In the genomic region with DNA sequence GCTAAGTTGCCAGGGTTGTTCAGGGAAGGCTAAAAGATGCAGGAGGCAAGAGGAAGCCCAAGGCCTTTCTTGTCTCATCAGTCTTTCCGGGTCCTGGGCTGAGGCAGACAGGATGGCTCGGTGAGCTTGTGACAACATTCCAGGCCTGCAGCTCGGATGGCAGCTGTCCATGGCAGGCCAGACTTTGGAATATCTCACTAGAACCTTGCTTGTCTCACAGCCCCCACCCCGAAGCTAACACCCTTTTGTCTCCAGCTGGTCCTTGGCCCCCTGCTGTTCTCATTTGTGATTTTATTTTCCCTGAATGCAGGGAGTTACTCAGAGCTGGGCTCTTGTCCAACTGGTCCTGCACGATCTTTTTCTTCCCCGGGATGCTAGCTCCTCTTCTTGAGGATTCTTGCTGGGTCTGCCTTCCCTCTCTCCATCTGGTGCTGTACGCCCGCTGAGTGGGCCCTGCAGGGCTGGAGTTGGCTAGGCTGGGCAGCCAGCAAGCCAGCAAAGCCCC, we compare ENCODE assay signal across 12 cellular contexts.
DNase-seq lines count a peak whose midpoint lies in the region; ATAC-seq and TF ChIP-seq lines count a peak whose summit lies in the region.
"Had no signal": no experiment of that assay in that cellular context is flagged by ENCODE, and none has a peak within 500 bp of the region (broad histone marks: within the 10 kb centered on the region; RNA-seq: fewer than 3 reads in every experiment).

No MANE protein-coding gene starts in this region.

- H3K4me1 Mint-ChIP-seq in activated T-helper 1 cell treated with anti-CD3 and anti-CD28 coated beads, Interleukin-12 subunit alpha, Interleukin-12 subunit beta, Interleukin-2, Interleukin-4 antibody, amounts not matched to agents 30 ng/mL and 10 ng/mL and 1 ng/mL, durations not matched to agents 14 hours and 24 hours and 36 hours (ENCODE audit: low read depth), result no peaks in the 10 kb centered on the region
- H3K4me1 Mint-ChIP-seq: IgD-negative memory B cell had no signal

- no peak overlapping the region for H3K4me3 Mint-ChIP-seq in activated T-helper 1 cell treated with anti-CD3 and anti-CD28 coated beads, Interleukin-12 subunit alpha, Interleukin-12 subunit beta, Interleukin-2, Interleukin-4 antibody, amounts not matched to agents 30 ng/mL and 10 ng/mL and 1 ng/mL, durations not matched to agents 14 hours and 24 hours and 36 hours

- no peaks in the 10 kb centered on the region for H3K36me3 Mint-ChIP-seq in activated T-helper 1 cell treated with anti-CD3 and anti-CD28 coated beads, Interleukin-12 subunit alpha, Interleukin-12 subunit beta, Interleukin-2, Interleukin-4 antibody, amounts not matched to agents 30 ng/mL and 10 ng/mL and 1 ng/mL, durations not matched to agents 14 hours and 24 hours and 36 hours (ENCODE audit: low read depth)
- H3K36me3 Mint-ChIP-seq: IgD-negative memory B cell had no signal

- H3K27ac Mint-ChIP-seq in activated T-helper 1 cell treated with anti-CD3 and anti-CD28 coated beads, Interleukin-12 subunit alpha, Interleukin-12 subunit beta, Interleukin-2, Interleukin-4 antibody, amounts not matched to agents 30 ng/mL and 10 ng/mL and 1 ng/mL, durations not matched to agents 14 hours and 24 hours and 36 hours, result no peak overlapping the region
- H3K27ac Mint-ChIP-seq: IgD-negative memory B cell had no signal

- intact Hi-C loops in activated T-helper 1 cell treated with anti-CD3 and anti-CD28 coated beads, Interleukin-12 subunit alpha, Interleukin-12 subunit beta, Interleukin-2, Interleukin-4 antibody, amounts not matched to agents 30 ng/mL and 10 ng/mL and 1 ng/mL, durations not matched to agents 14 hours and 24 hours and 36 hours (cut with micrococcal nuclease), result no loop called here

- no peak overlapping the region for H3K4me3 ChIP-seq in astrocyte of the cerebellum (ENCODE audit: low read depth, low read length)

- in situ Hi-C loops in astrocyte of the cerebellum (cut with HindIII; ENCODE audit: low sequenced_read_pairs), result no loop called here

- DNase-seq in EH (ENCODE audit: low read depth) (peak; percentile 79), NCI-H1105 treated with DMSO at 0.1 percent for 48 hours (lab: John Stamatoyannopoulos, UW) (peak; percentile 17), astrocyte of the cerebellum (ENCODE audit: low read depth) (peak; percentile 71), middle frontal gyrus (ENCODE audit: extremely low spot score, low spot score) (peak; percentile 51), NCI-H1436 treated with DMSO at 0.1 percent for 48 hours (lab: John Stamatoyannopoulos, UW) (no peak)
- DNase-seq in activated effector memory CD4-positive, alpha-beta T cell treated with anti-CD3 and anti-CD28 coated beads, Interleukin-2, amount 50 U/mL, for 16 hours, result no peak
- no peak for DNase-seq in activated T-helper 1 cell treated with anti-CD3 and anti-CD28 coated beads, Interleukin-12 subunit alpha, Interleukin-12 subunit beta, Interleukin-2, Interleukin-4 antibody, amounts not matched to agents 30 ng/mL and 10 ng/mL and 1 ng/mL, durations not matched to agents 14 hours and 24 hours and 36 hours (ENCODE audit: low spot score)
- DNase-seq: activated gamma-delta T cell treated with Interleukin-2 at 50 U/mL for 16 hours; HCEC 1CT; stimulated activated naive CD4-positive, alpha-beta T cell had no signal

- no peak for TF ChIP-seq CTCF in astrocyte of the cerebellum (IDR thresholded peaks at IDR 0.05; ENCODE audit: low read depth, low read length, missing control alignments)

- peaks cover 2% of the 10 kb centered on the region for H3K27me3 Mint-ChIP-seq in activated T-helper 1 cell treated with anti-CD3 and anti-CD28 coated beads, Interleukin-12 subunit alpha, Interleukin-12 subunit beta, Interleukin-2, Interleukin-4 antibody, amounts not matched to agents 30 ng/mL and 10 ng/mL and 1 ng/mL, durations not matched to agents 14 hours and 24 hours and 36 hours (ENCODE audit: insufficient read depth)

- no peaks in the 10 kb centered on the region for H3K9me3 Mint-ChIP-seq in activated T-helper 1 cell treated with anti-CD3 and anti-CD28 coated beads, Interleukin-12 subunit alpha, Interleukin-12 subunit beta, Interleukin-2, Interleukin-4 antibody, amounts not matched to agents 30 ng/mL and 10 ng/mL and 1 ng/mL, durations not matched to agents 14 hours and 24 hours and 36 hours
- H3K9me3 Mint-ChIP-seq: IgD-negative memory B cell had no signal

- ATAC-seq in HG02852 (IDR thresholded peaks at IDR 0.05; ENCODE audit: unreplicated experiment), result no peak

Comparison
In these comparisons a context has a peak if more than half of its experiments do, and no peak if none do; other contexts are left out.
1. DNase-seq: peak in EH (single experiment), NCI-H1105 treated with DMSO at 0.1 percent for 48 hours (single experiment), astrocyte of the cerebellum (single experiment) and middle frontal gyrus (single experiment); none in activated effector memory CD4-positive, alpha-beta T cell treated with anti-CD3 and anti-CD28 coated beads, Interleukin-2, amount 50 U/mL, for 16 hours (single experiment), activated T-helper 1 cell treated with anti-CD3 and anti-CD28 coated beads, Interleukin-12 subunit alpha, Interleukin-12 subunit beta, Interleukin-2, Interleukin-4 antibody, amounts not matched to agents 30 ng/mL and 10 ng/mL and 1 ng/mL, durations not matched to agents 14 hours and 24 hours and 36 hours (single experiment) and NCI-H1436 treated with DMSO at 0.1 percent for 48 hours (single experiment).